In the genomic region with DNA sequence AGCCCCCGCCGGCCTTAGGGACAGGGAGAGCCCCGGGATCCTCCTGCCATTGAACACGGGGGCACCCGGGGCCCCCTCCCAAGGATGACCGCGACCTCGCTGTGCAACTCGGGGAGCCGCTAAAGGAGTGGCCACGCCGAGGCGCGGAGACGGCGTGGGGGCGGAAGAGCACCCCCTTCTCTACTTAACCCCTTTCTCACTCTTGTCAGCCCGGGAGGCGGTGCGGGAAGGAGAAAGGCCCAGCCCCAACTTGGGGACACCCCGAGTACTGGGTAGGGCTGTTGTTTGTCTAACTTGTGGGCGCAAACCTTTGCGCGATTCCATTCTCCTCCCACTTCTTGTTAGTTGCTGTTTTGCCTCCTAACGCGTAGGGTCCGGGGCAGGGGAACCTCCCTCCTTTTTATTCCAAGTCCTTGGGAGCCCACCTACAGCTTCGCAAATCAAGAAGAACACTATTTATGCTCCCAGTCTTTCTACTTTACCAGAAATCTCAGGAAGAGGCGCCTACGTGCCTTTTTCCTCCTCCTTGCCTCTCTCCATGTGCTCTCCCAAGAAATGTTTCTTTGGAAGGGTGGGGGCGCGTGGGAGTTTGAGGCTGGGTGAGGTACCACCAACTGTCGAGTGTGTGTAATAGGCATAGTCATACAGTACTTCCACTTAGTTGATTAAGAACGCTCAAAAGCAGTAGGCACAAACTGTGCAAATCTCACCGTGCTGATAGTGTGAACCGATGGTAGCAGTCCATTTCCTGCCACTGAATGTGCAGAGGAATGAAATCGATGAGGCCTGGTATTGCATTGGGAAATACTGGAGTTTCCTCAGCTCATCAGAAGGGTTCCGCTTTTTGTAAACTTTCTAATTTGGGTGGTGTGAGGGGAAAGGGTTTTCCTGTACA, we compare ENCODE assay signal across 8 cellular contexts. TPM values are rescaled to one million over a fixed set of nuclear protein-coding genes. Genes with fewer than 3 reads are reported as not detected.
DNase-seq lines count a peak whose midpoint lies in the region; ATAC-seq and TF ChIP-seq lines count a peak whose summit lies in the region.

No MANE protein-coding gene starts in this region.

- peak overlapping the region; percentile 57 for H3K27ac ChIP-seq in CD4-positive, CD25-positive, alpha-beta regulatory T cell (ENCODE audit: insufficient read depth, low read length, poor library complexity, severe bottlenecking)
- peak overlapping the region; percentile 78 to 85 for H3K27ac ChIP-seq in lung (ENCODE audit: low read depth in 1 of 2, low read length in 1 of 2)

- H3K9me3 ChIP-seq in CD4-positive, CD25-positive, alpha-beta regulatory T cell (ENCODE audit: control insufficient read depth in 2 of 2, low read length in 2 of 2), result no peaks in the 10 kb centered on the region
- H3K9me3 ChIP-seq in lung (ENCODE audit: control insufficient read depth in 2 of 2, insufficient read depth in 1 of 2, low read length in 1 of 2), result no peaks in the 10 kb centered on the region

- in situ Hi-C loops in GM13977 (cut with MboI; ENCODE audit: low pct_unique_long_range_greater_than_20kb, low sequenced_read_pairs, unreplicated experiment), result no loop called here

- WGBS in lung, 2 donors, result 0 to 13% methylated on average over 23 to 38 of the region's 38 CpGs

- no peak for TF ChIP-seq CTCF in activated B cell treated with CpG ODN at 0.5 μM for 24 hours (IDR thresholded peaks at IDR 0.05)
- TF ChIP-seq CTCF in lung (IDR thresholded peaks at IDR 0.05; ENCODE audit: control extremely low read depth, extremely low read depth), result no peak
- no peak for TF ChIP-seq CTCF in GM13977 (IDR thresholded peaks at IDR 0.05; ENCODE audit: extremely low read depth, insufficient read depth, missing control alignments)

- H3K27me3 ChIP-seq in CD4-positive, CD25-positive, alpha-beta regulatory T cell (ENCODE audit: control insufficient read depth, insufficient read depth, low read length), result no peaks in the 10 kb centered on the region
- no peaks in the 10 kb centered on the region for H3K27me3 ChIP-seq in lung (ENCODE audit: control insufficient read depth, insufficient read depth)

- intact Hi-C loops in activated B cell treated with CpG ODN at 0.5 μM for 24 hours (cut with micrococcal nuclease), result loop anchor here (2.0 to 10.0 kb wide), 4 partner anchors 35 to 877 kb away; no protein-coding TSS in a partner anchor
- intact Hi-C loops in dendritic cell treated with granulocyte-macrophage colony-stimulating factor and Interleukin-4, amounts not matched to agents 40 ng/mL and 50 ng/mL, for 4 days (cut with micrococcal nuclease), result no loop called here

- POLR2A ChIA-PET in activated B cell treated with CpG ODN at 0.5 μM for 24 hours (lab: Charles Lee), result interaction anchor here (1.0 kb wide), 1 partner anchor 11 kb away, joined by 3 read pairs; no protein-coding TSS in a partner anchor

- no peaks in the 10 kb centered on the region for H3K9me3 Mint-ChIP-seq in CD4-positive, CD25-positive, alpha-beta regulatory T cell
- no peaks in the 10 kb centered on the region for H3K9me3 Mint-ChIP-seq in activated B cell treated with CpG ODN at 0.5 μM for 24 hours
- H3K9me3 Mint-ChIP-seq in dendritic cell treated with granulocyte-macrophage colony-stimulating factor and Interleukin-4, amounts not matched to agents 40 ng/mL and 50 ng/mL, for 4 days, result no peaks in the 10 kb centered on the region

- peak overlapping the region; percentile 94 to 99 (median 97) for H3K4me3 Mint-ChIP-seq in CD4-positive, CD25-positive, alpha-beta regulatory T cell
- H3K4me3 Mint-ChIP-seq in activated B cell treated with CpG ODN at 0.5 μM for 24 hours, result peak overlapping the region; percentile 91
- H3K4me3 Mint-ChIP-seq in dendritic cell treated with granulocyte-macrophage colony-stimulating factor and Interleukin-4, amounts not matched to agents 40 ng/mL and 50 ng/mL, for 4 days, result peak overlapping the region; percentile 98

- H3K36me3 Mint-ChIP-seq in CD4-positive, CD25-positive, alpha-beta regulatory T cell, result no peaks in the 10 kb centered on the region
- H3K36me3 Mint-ChIP-seq in activated B cell treated with CpG ODN at 0.5 μM for 24 hours (ENCODE audit: low read depth), result peaks cover 2% of the 10 kb centered on the region
- H3K36me3 Mint-ChIP-seq in dendritic cell treated with granulocyte-macrophage colony-stimulating factor and Interleukin-4, amounts not matched to agents 40 ng/mL and 50 ng/mL, for 4 days (ENCODE audit: low read depth), result peaks cover 11% of the 10 kb centered on the region

- peaks cover 10% of the 10 kb centered on the region for H3K4me1 ChIP-seq in CD4-positive, CD25-positive, alpha-beta regulatory T cell (ENCODE audit: control insufficient read depth, insufficient read depth, low read length, poor library complexity, severe bottlenecking)
- peaks cover 3 to 5% of the 10 kb centered on the region in 2 donors for H3K4me1 ChIP-seq in lung (ENCODE audit: control insufficient read depth in 2 of 2, insufficient read depth in 2 of 2, low read length in 2 of 2)

- H3K27ac Mint-ChIP-seq in CD4-positive, CD25-positive, alpha-beta regulatory T cell, result peak overlapping the region; percentile 91 to 93 (median 93)
- peak overlapping the region; percentile 84 for H3K27ac Mint-ChIP-seq in activated B cell treated with CpG ODN at 0.5 μM for 24 hours
- peak overlapping the region; percentile 99 for H3K27ac Mint-ChIP-seq in dendritic cell treated with granulocyte-macrophage colony-stimulating factor and Interleukin-4, amounts not matched to agents 40 ng/mL and 50 ng/mL, for 4 days

- no peaks in the 10 kb centered on the region for H3K27me3 Mint-ChIP-seq in CD4-positive, CD25-positive, alpha-beta regulatory T cell
- no peaks in the 10 kb centered on the region for H3K27me3 Mint-ChIP-seq in activated B cell treated with CpG ODN at 0.5 μM for 24 hours
- no peaks in the 10 kb centered on the region for H3K27me3 Mint-ChIP-seq in dendritic cell treated with granulocyte-macrophage colony-stimulating factor and Interleukin-4, amounts not matched to agents 40 ng/mL and 50 ng/mL, for 4 days

- peak; percentile 19 to 22 for ATAC-seq in CD4-positive, CD25-positive, alpha-beta regulatory T cell (ENCODE audit: low read depth in 2 of 2)
- ATAC-seq in GM21360 (IDR thresholded peaks at IDR 0.05; ENCODE audit: unreplicated experiment), result peak; percentile 30
- ATAC-seq in activated B cell treated with CpG ODN at 0.5 μM for 24 hours (ENCODE audit: low read depth), result peak; percentile 23
- ATAC-seq in lung (ENCODE audit: insufficient read depth, low FRiP score), result peak; percentile 50

- peak; percentile 4 to 55 (median 25) for DNase-seq in CD4-positive, CD25-positive, alpha-beta regulatory T cell
- DNase-seq in HUDEP-2 (lab: John Stamatoyannopoulos, UW; ENCODE audit: unreplicated experiment in 76 of 76), result peak in 45 of 76 experiments; percentile 0 to 37 (median 6)
- peak; percentile 23 for DNase-seq in activated B cell treated with CpG ODN at 0.5 μM for 24 hours
- DNase-seq in lung (ENCODE audit: low spot score), result peak; percentile 41
- peak; percentile 5 to 21 for DNase-seq in stimulated activated CD8-positive, alpha-beta memory T cell treated with anti-CD3 and anti-CD28 coated beads, Interleukin-15, amount 100 ng/mL, for 48 hours (ENCODE audit: low read depth in 2 of 2)
- no peak for DNase-seq in GM13977 (ENCODE audit: low spot score)

- CTCF ChIA-PET in activated B cell treated with CpG ODN at 0.5 μM for 24 hours (lab: Charles Lee), result no interaction called here

- H3K36me3 ChIP-seq in CD4-positive, CD25-positive, alpha-beta regulatory T cell (ENCODE audit: control insufficient read depth, insufficient read depth, low read length), result no peaks in the 10 kb centered on the region
- H3K36me3 ChIP-seq in lung (ENCODE audit: control insufficient read depth in 2 of 2, insufficient read depth in 2 of 2, low read length in 2 of 2), result no peaks in the 10 kb centered on the region

- peaks cover 11 to 31% (median 15%) of the 10 kb centered on the region in 4 donors for H3K4me1 Mint-ChIP-seq in CD4-positive, CD25-positive, alpha-beta regulatory T cell
- H3K4me1 Mint-ChIP-seq in activated B cell treated with CpG ODN at 0.5 μM for 24 hours, result peaks cover 19% of the 10 kb centered on the region
- peaks cover 13% of the 10 kb centered on the region for H3K4me1 Mint-ChIP-seq in dendritic cell treated with granulocyte-macrophage colony-stimulating factor and Interleukin-4, amounts not matched to agents 40 ng/mL and 50 ng/mL, for 4 days (ENCODE audit: low read depth)

- H3K4me3 ChIP-seq in CD4-positive, CD25-positive, alpha-beta regulatory T cell (ENCODE audit: low read depth, low read length), result peak overlapping the region; percentile 83
- H3K4me3 ChIP-seq in lung, result peak overlapping the region; percentile 47

RNA-seq across cellular contexts. Expression of gene DIAPH2, which starts 0.8 kb away (rescaled TPM):
- 17.0 TPM for total RNA-seq in CD4-positive, CD25-positive, alpha-beta regulatory T cell
- polyA plus RNA-seq in CD4-positive, CD25-positive, alpha-beta regulatory T cell, result 1 to 10 TPM; 6.3 to 9.0 (median 6.6) TPM
- total RNA-seq in activated B cell treated with CpG ODN at 0.5 μM for 24 hours, result 16.5 and 20.5 TPM in 2 replicates
- total RNA-seq in lung, result 10 to 100 TPM; 23.0 to 57.6 TPM
- polyA plus RNA-seq in lung, result 1 to 10 TPM; 7.2 to 8.1 TPM
